ENCODE assay signal across 12 cellular contexts in the genomic region with DNA sequence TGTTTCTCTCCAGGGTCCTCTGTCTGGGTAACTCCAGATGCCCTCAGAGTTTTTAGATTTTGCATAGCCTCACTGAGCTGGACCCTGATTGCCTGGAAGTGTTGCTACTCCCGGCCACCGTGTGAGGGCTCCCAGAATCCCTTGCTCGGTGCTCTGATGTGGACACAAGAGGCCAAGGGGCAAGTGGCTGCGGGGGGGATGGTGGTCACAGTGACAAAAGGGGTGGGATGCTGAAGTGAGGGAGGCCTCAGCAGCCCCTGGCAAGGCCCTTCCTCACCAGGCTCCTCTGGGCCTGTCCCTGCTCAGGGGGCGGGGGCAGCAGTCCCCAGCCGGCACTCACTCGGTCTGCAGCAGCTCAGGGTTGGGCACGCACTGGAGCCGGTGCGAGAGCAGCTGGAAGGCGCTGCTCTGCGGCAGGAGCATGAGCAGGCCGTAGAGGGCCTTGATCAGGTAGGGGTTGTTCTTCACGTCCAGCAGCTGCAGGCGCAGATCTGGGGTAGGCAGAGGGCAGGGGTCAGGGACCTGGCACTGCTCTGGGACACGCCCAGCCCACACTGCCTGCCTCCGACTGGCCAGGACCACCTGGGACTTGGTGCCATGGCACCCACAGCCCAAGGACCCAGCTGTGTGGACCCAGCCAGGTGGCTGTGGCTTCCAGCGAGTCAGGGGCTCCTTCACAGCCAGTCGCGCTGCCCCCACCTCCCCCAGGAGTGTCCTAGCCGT. TPM values are rescaled to one million over a fixed set of nuclear protein-coding genes. Genes with fewer than 3 reads are reported as not detected.
DNase-seq lines count a peak whose midpoint lies in the region; ATAC-seq, FAIRE-seq and TF ChIP-seq lines count a peak whose summit lies in the region.
"Had no signal": no experiment of that assay in that cellular context is flagged by ENCODE, and none has a peak within 500 bp of the region (broad histone marks: within the 10 kb centered on the region; RNA-seq: fewer than 3 reads in every experiment).

No MANE protein-coding gene starts in this region.

- peaks cover 64% of the 10 kb centered on the region for H3K4me1 ChIP-seq in fibroblast of lung (ENCODE audit: control insufficient read depth, extremely low read depth, insufficient read depth, low read length)
- H3K4me1 ChIP-seq in neural progenitor cell = peaks cover 30% of the 10 kb centered on the region
- H3K4me1 ChIP-seq in transverse colon = peaks cover 79 to 98% (median 94%) of the 10 kb centered on the region in 4 donors

- DNase-seq in SHP77 treated with DMSO at 0.1 percent for 48 hours (lab: John Stamatoyannopoulos, UW) (peak; percentile 92), fibroblast of lung (ENCODE audit: low read depth in 2 of 2) (peak in 1 of 2 donors; percentile 81), neural progenitor cell (ENCODE audit: low spot score) (no peak), transverse colon (no peak), iPS-NIHi11 (ENCODE audit: low spot score) (no peak), RCC 7860 (ENCODE audit: low spot score) (no peak), NCI-H128 (lab: John Stamatoyannopoulos, UW; ENCODE audit: unreplicated experiment) (no peak)
- DNase-seq: activated CD4-positive, alpha-beta T cell treated with anti-CD3 and anti-CD28 coated beads for 1 hour; activated effector memory CD4-positive, alpha-beta T cell treated with anti-CD3 and anti-CD28 coated beads, Interleukin-2, amount 50 U/mL, for 16 hours; effector CD4-positive, alpha-beta T cell; SIG-M5 had no signal

- H2AFZ ChIP-seq in fibroblast of lung (ENCODE audit: low read length) = no peak overlapping the region
- H2AFZ ChIP-seq in neural progenitor cell (replicated peaks) = no peak overlapping the region

- TF ChIP-seq EP300 in transverse colon (IDR thresholded peaks at IDR 0.05; ENCODE audit: low read depth) = no peak

- H3K4me1 Mint-ChIP-seq in neural progenitor cell = peaks cover 45% of the 10 kb centered on the region

- no peak overlapping the region for H3K4me3 ChIP-seq in fibroblast of lung (replicated peaks in 1 of 4; ENCODE audit: control extremely low read depth in 1 of 4, insufficient read depth in 1 of 4, low read depth in 3 of 4, low read length in 4 of 4)
- no peak overlapping the region for H3K4me3 ChIP-seq in neural progenitor cell
- no peak overlapping the region for H3K4me3 ChIP-seq in transverse colon

- no peak for TF ChIP-seq CTCF in fibroblast of lung (conservative IDR thresholded peaks at IDR 0.05 in 1 of 2, IDR thresholded peaks at IDR 0.05 in 1 of 2; ENCODE audit: low read depth in 1 of 2, low read length in 2 of 2)
- no peak for TF ChIP-seq CTCF in neural progenitor cell (IDR thresholded peaks at IDR 0.05)
- TF ChIP-seq CTCF in transverse colon (IDR thresholded peaks at IDR 0.05) = no peak

- ATAC-seq in HG03520 (IDR thresholded peaks at IDR 0.05; ENCODE audit: unreplicated experiment) = no peak

- 67 to 83% methylated on average over 4 to 20 of the region's 21 CpGs for WGBS in transverse colon (ENCODE audit: low coverage in 1 of 2), 2 donors

- peak overlapping the region; percentile 99 for H3K27ac Mint-ChIP-seq in neural progenitor cell

- no peak for TF ChIP-seq POLR2A in transverse colon (IDR thresholded peaks at IDR 0.05)

- in situ Hi-C loops in transverse colon (cut with MboI; ENCODE audit: low pct_ligation_motif_present in 1 of 4, low pct_unique_long_range_greater_than_20kb in 1 of 4, low sequenced_read_pairs in 3 of 4) = no loop called here

- H4K20me1 ChIP-seq in fibroblast of lung (ENCODE audit: control insufficient read depth, extremely low read depth, insufficient read depth, low read length) = no peaks in the 10 kb centered on the region
- H4K20me1 ChIP-seq in neural progenitor cell (ENCODE audit: low read depth) = peaks cover 3% of the 10 kb centered on the region

- H3K27ac ChIP-seq in fibroblast of lung (ENCODE audit: insufficient read depth, low read length) (peak overlapping the region; percentile 98), neural progenitor cell (no peak overlapping the region), transverse colon (peak overlapping the region; percentile 87 to 95 (median 91))

- H3K27me3 ChIP-seq in fibroblast of lung (ENCODE audit: control insufficient read depth, insufficient read depth, low read length) (no peaks in the 10 kb centered on the region), neural progenitor cell (no peaks in the 10 kb centered on the region), transverse colon (no peaks in the 10 kb centered on the region)

- no peaks in the 10 kb centered on the region for H3K36me3 ChIP-seq in fibroblast of lung (ENCODE audit: control insufficient read depth, insufficient read depth, low read length)
- no peaks in the 10 kb centered on the region for H3K36me3 ChIP-seq in neural progenitor cell
- H3K36me3 ChIP-seq in transverse colon = no peaks in the 10 kb centered on the region

- H3K9me3 ChIP-seq in fibroblast of lung (ENCODE audit: control insufficient read depth, insufficient read depth, low read depth, low read length) (no peaks in the 10 kb centered on the region), neural progenitor cell (ENCODE audit: low read depth) (no peaks in the 10 kb centered on the region), transverse colon (no peaks in the 10 kb centered on the region)

- H3K36me3 Mint-ChIP-seq in neural progenitor cell = no peaks in the 10 kb centered on the region

- H3K4me3 Mint-ChIP-seq in neural progenitor cell = no peak overlapping the region

- H3K9ac ChIP-seq in fibroblast of lung (ENCODE audit: insufficient read depth, low read length) (peak overlapping the region; percentile 85), neural progenitor cell (no peak overlapping the region)

- no peaks in the 10 kb centered on the region for H3K79me2 ChIP-seq in fibroblast of lung (ENCODE audit: control insufficient read depth, insufficient read depth, low read length)
- no peaks in the 10 kb centered on the region for H3K79me2 ChIP-seq in neural progenitor cell (ENCODE audit: low read depth)

- H3K27me3 Mint-ChIP-seq in neural progenitor cell (ENCODE audit: insufficient read depth, low read depth) = peaks cover 8% of the 10 kb centered on the region

- H3K4me2 ChIP-seq in fibroblast of lung (ENCODE audit: extremely low read depth, insufficient read depth, low read length) = no peak overlapping the region
- no peak overlapping the region for H3K4me2 ChIP-seq in neural progenitor cell

- H3F3A ChIP-seq in neural progenitor cell (ENCODE audit: low read depth) = peaks cover 19% of the 10 kb centered on the region

- FAIRE-seq in RCC 7860 (lab: Jason Lieb, UNC) = no peak

- intact Hi-C loops in transverse colon (cut with DNase I; ENCODE audit: low total_unique reads) = no loop called here

- H3K9me3 Mint-ChIP-seq in neural progenitor cell = no peaks in the 10 kb centered on the region

RNA-seq across cellular contexts. Expression of gene MTSS2, which starts 6.8 kb away (rescaled TPM):
- total RNA-seq in fibroblast of lung (81.7 and 126 TPM in 2 replicates), neural progenitor cell (ENCODE audit: low replicate concordance) (6.2 and 22.1 TPM in 2 replicates), transverse colon (100 to 1,000 TPM in 1 of 4 donors, 10 to 100 TPM in 3; 13.9 to 149 (median 33.8) TPM)
- polyA plus RNA-seq in fibroblast of lung = 90.4 and 131 TPM in 2 replicates
- 128 and 258 TPM in 2 replicates for polyA plus RNA-seq in fibroblast of lung (2012)
- polyA minus RNA-seq in fibroblast of lung (ENCODE audit: low replicate concordance) = 86.5 and 259 TPM in 2 replicates

RNA-seq across cellular contexts. Expression of gene IL34, which starts 46.3 kb away (rescaled TPM):
- total RNA-seq in fibroblast of lung (5.1 and 5.4 TPM in 2 replicates), neural progenitor cell (ENCODE audit: low replicate concordance) (not detected in 2 replicates), transverse colon (1 to 10 TPM in 2 of 4 donors, not detected in 2; 1.1 to 1.4 TPM)
- polyA plus RNA-seq in fibroblast of lung = 0.45 and 0.70 TPM in 2 replicates
- 0.81 and 1.0 TPM in 2 replicates for polyA plus RNA-seq in fibroblast of lung (2012)
- polyA minus RNA-seq in fibroblast of lung (ENCODE audit: low replicate concordance) = 0.94 and 2.4 TPM in 2 replicates
